In genomic region chr3:141240290-141241247, GRCh38 we compare ENCODE assay signal across 15 cellular contexts. TPM values are rescaled to one million over a fixed set of nuclear protein-coding genes. Genes with fewer than 3 reads are reported as not detected.
DNase-seq lines count a peak whose midpoint lies in the region; ATAC-seq and TF ChIP-seq lines count a peak whose summit lies in the region.
"Had no signal": no experiment of that assay in that cellular context is flagged by ENCODE, and none has a peak within 500 bp of the region (broad histone marks: within the 10 kb centered on the region; RNA-seq: fewer than 3 reads in every experiment).

No MANE protein-coding gene starts in this region.

- peaks cover 53% of the 10 kb centered on the region for H3K4me1 ChIP-seq in Loucy (ENCODE audit: insufficient read depth, low read length, poor library complexity, severe bottlenecking)
- peaks cover 62% of the 10 kb centered on the region for H3K4me1 ChIP-seq in psoas muscle

- peak overlapping the region; percentile 50 for H3K4me2 ChIP-seq in Loucy (ENCODE audit: low read depth, low read length, poor library complexity, severe bottlenecking)

- TF ChIP-seq CTCF in Loucy (conservative IDR thresholded peaks at IDR 0.05; ENCODE audit: low read length) (no peak), cardiac fibroblast (IDR thresholded peaks at IDR 0.05; ENCODE audit: low read depth, low read length) (no peak), psoas muscle (IDR thresholded peaks at IDR 0.05) (no peak)

- peak overlapping the region; percentile 21 for H3K9ac ChIP-seq in Loucy (ENCODE audit: low read depth, low read length, poor library complexity, severe bottlenecking)

- H3F3A ChIP-seq in Loucy (ENCODE audit: low read depth) = no peaks in the 10 kb centered on the region

- H2AFZ ChIP-seq in Loucy (ENCODE audit: low read length) = no peak overlapping the region

- no peaks in the 10 kb centered on the region for H4K20me1 ChIP-seq in Loucy (ENCODE audit: insufficient read depth, low read length, poor library complexity, severe bottlenecking)

- intact Hi-C loops in psoas muscle (cut with DNase I) = no loop called here

- ATAC-seq in psoas muscle (no peak), GM18909 (IDR thresholded peaks at IDR 0.05; ENCODE audit: poor library complexity, unreplicated experiment) (no peak)

- peak overlapping the region; percentile 80 for H3K27ac ChIP-seq in psoas muscle
- H3K27ac ChIP-seq: 22Rv1 had no signal

- H3K27me3 ChIP-seq in Loucy (ENCODE audit: insufficient read depth, low read length, poor library complexity, severe bottlenecking) (no peaks in the 10 kb centered on the region), psoas muscle (ENCODE audit: insufficient read depth in 3 of 3, low read length in 2 of 3) (no peaks in the 10 kb centered on the region)
- H3K27me3 ChIP-seq: stomach had no signal

- H3K79me2 ChIP-seq in Loucy (ENCODE audit: insufficient read depth, low read length) = peaks cover 86% of the 10 kb centered on the region

- DNase-seq in DMS 273 (lab: John Stamatoyannopoulos, UW; ENCODE audit: unreplicated experiment) (peak; percentile 20), DMS 273 treated with DMSO at 0.1 percent for 48 hours (lab: John Stamatoyannopoulos, UW) (no peak), cardiac fibroblast (ENCODE audit: low read depth in 2 of 2) (peak; percentile 22 to 56), psoas muscle (no peak), C1 segment of cervical spinal cord (lab: John Stamatoyannopoulos, UW) (no peak), NOMO-1 treated with dmso at 0.1 percent for 144 hours (lab: John Stamatoyannopoulos, UW; ENCODE audit: unreplicated experiment) (no peak)
- DNase-seq: activated CD4-positive, alpha-beta T cell treated with anti-CD3 and anti-CD28 coated beads for 4 hours; activated naive CD4-positive, alpha-beta T cell treated with Interleukin-2 at 50 U/mL for 16 hours; naive B cell; NCI-H1694 treated with DMSO at 0.1 percent for 48 hours; stimulated activated CD4-positive, alpha-beta T cell treated with anti-CD3 and anti-CD28 coated beads, Interleukin-1b, Interleukin-23, amount 100 ng/mL, for 48 hours; stomach had no signal

- WGBS in psoas muscle, 3 donors = 5 to 37% (median 30%) methylated on average over 2 of the region's 2 CpGs

- H3K4me3 ChIP-seq in Loucy (ENCODE audit: low read length, poor library complexity, severe bottlenecking) (peak overlapping the region; percentile 35), cardiac fibroblast (replicated peaks in 1 of 2; ENCODE audit: low read depth in 2 of 2, low read length in 2 of 2) (no peak overlapping the region), psoas muscle (no peak overlapping the region)
- H3K4me3 ChIP-seq: stomach had no signal

- H3K36me3 ChIP-seq in Loucy (ENCODE audit: insufficient read depth, low read length) (peaks cover 4% of the 10 kb centered on the region; the same call in 1 of the 2 replicates), psoas muscle (ENCODE audit: insufficient read depth in 1 of 2, low read depth in 1 of 2) (peaks cover 0 to 4% of the 10 kb centered on the region in 2 donors)

- H3K9me2 ChIP-seq in Loucy (replicated peaks; ENCODE audit: low read depth, low read length) = no peaks in the 10 kb centered on the region

- H3K9me3 ChIP-seq in Loucy (ENCODE audit: insufficient read depth, low read depth, low read length) (no peaks in the 10 kb centered on the region), psoas muscle (no peaks in the 10 kb centered on the region)
- H3K9me3 ChIP-seq: stomach had no signal

RNA-seq across cellular contexts. Expression of gene PXYLP1, which starts 8.9 kb away (rescaled TPM):
- 1 to 10 TPM; 1.8 to 6.8 (median 4.0) TPM for total RNA-seq in psoas muscle
- 1 to 10 TPM in 2 of 3 donors, under 1 TPM in 1; 0.83 to 1.1 (median 1.1) TPM for polyA plus RNA-seq in psoas muscle

Comparison
In these comparisons a context has a peak if more than half of its experiments do, and no peak if none do; other contexts are left out.
1. DNase-seq: peak in DMS 273 (single experiment) and cardiac fibroblast (2 of 2); none in DMS 273 treated with DMSO at 0.1 percent for 48 hours (single experiment), psoas muscle (0 of 2), C1 segment of cervical spinal cord (0 of 14) and NOMO-1 treated with dmso at 0.1 percent for 144 hours (single experiment).